In the genomic region with DNA sequence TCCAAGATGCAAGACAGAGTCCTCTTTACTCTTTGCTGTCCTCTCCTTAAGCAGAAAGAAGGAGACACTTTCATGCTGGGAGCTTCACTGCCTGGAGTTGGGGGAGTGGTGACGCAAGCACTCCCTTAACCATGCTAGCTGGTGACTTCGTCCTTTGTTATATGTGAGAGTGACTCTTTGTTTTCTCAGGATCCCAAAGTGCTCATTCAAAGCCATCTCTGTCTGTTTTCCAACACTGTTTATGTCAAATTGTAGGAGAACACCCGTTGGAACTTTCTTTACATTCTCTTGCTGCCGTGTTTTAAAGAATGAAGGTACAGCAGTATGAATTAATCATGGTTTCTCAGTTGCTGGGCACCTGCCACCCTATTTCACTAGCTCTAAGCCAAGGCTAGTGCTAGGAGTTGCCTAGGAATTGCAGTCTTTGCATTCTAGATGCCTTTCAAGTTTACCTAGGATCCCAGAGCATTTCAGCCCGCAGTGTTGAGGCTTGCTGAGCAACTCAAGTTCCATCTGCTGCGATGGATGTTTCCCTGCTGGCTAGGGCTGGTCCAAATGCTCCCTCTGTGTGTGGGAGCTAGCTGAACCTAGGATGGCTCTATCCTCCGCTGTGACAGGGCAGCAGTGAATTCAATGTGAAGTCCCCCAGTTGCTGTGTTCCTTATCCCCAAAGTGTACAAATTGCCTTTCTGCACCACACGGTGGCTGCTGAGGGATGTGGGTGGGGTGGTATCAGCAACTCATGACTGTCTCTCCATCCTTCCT, we compare ENCODE assay signal across 29 cellular contexts.
DNase-seq lines count a peak whose midpoint lies in the region; ATAC-seq, FAIRE-seq and TF ChIP-seq lines count a peak whose summit lies in the region.
"Had no signal": no experiment of that assay in that cellular context is flagged by ENCODE, and none has a peak within 500 bp of the region (broad histone marks: within the 10 kb centered on the region; RNA-seq: fewer than 3 reads in every experiment).

No MANE protein-coding gene starts in this region.

- H3K36me3 ChIP-seq in MM.1S (replicated peaks; ENCODE audit: insufficient read depth, low read length) (no peaks in the 10 kb centered on the region), keratinocyte (ENCODE audit: control insufficient read depth in 2 of 2, extremely low read depth in 1 of 2, insufficient read depth in 2 of 2, low read length in 2 of 2) (no peaks in the 10 kb centered on the region)
- H3K36me3 ChIP-seq: BLaER1, cardiac muscle cell, heart left ventricle, stomach, tibial nerve, WERI-Rb-1 had no signal

- FAIRE-seq in keratinocyte (lab: Jason Lieb, UNC), result peak; percentile 23

- no peaks in the 10 kb centered on the region for H3K27me3 Mint-ChIP-seq in T-cell
- H3K27me3 Mint-ChIP-seq: activated CD4-positive, alpha-beta T cell treated with anti-CD3 and anti-CD28 coated beads, Interleukin-2, amount 10 ng/mL, durations not matched to agents 24 days and 14 days had no signal

- H3K27ac ChIP-seq in MM.1S (ENCODE audit: low read length) (no peak overlapping the region), keratinocyte (ENCODE audit: control insufficient read depth, insufficient read depth, low read length) (no peak overlapping the region), substantia nigra (ENCODE audit: low read depth, low read length, poor library complexity, severe bottlenecking) (peak overlapping the region; percentile 97)
- H3K27ac ChIP-seq: BLaER1, cardiac muscle cell, heart left ventricle, psoas muscle, stomach, tibial nerve, WERI-Rb-1 had no signal

- H3K27me3 ChIP-seq in MM.1S (replicated peaks; ENCODE audit: insufficient read depth, low read length), result no peaks in the 10 kb centered on the region
- H3K27me3 ChIP-seq in keratinocyte (ENCODE audit: control insufficient read depth, extremely low read depth, insufficient read depth, low read length), result no peaks in the 10 kb centered on the region
- H3K27me3 ChIP-seq: BLaER1, cardiac muscle cell, heart left ventricle, stomach, tibial nerve had no signal

- H3K9ac ChIP-seq in MM.1S (ENCODE audit: low read length) (no peak overlapping the region), keratinocyte (ENCODE audit: control insufficient read depth, extremely low read depth, insufficient read depth, low read length) (no peak overlapping the region)
- H3K9ac ChIP-seq: BLaER1 had no signal

- CTCF ChIA-PET in T-cell (lab: Charles Lee), result no interaction called here

- POLR2A ChIA-PET in T-cell (lab: Charles Lee), result no interaction called here

- dilution Hi-C loops in keratinocyte (cut with MboI; ENCODE audit: extremely low pct_ligation_motif_present, low sequenced_read_pairs), result no loop called here

- no peak for TF ChIP-seq CTCF in MM.1S (IDR thresholded peaks at IDR 0.05; ENCODE audit: low read length)
- TF ChIP-seq CTCF in keratinocyte (optimal IDR thresholded peaks at IDR 0.05 in 1 of 3, IDR thresholded peaks at IDR 0.05 in 1 of 3, conservative IDR thresholded peaks at IDR 0.05 in 1 of 3; ENCODE audit: extremely low read depth in 1 of 3, insufficient read depth in 2 of 3, low read length in 3 of 3), result no peak

- H4K20me1 ChIP-seq in MM.1S (ENCODE audit: insufficient read depth, low read length), result no peaks in the 10 kb centered on the region
- no peaks in the 10 kb centered on the region for H4K20me1 ChIP-seq in keratinocyte (ENCODE audit: control insufficient read depth, extremely low read depth, insufficient read depth, low read length)
- H4K20me1 ChIP-seq: BLaER1 had no signal

- H3K9me3 ChIP-seq in MM.1S (replicated peaks; ENCODE audit: insufficient read depth, low read length), result no peaks in the 10 kb centered on the region
- no peaks in the 10 kb centered on the region for H3K9me3 ChIP-seq in keratinocyte (ENCODE audit: control insufficient read depth, low read depth, low read length)
- H3K9me3 ChIP-seq: stomach, tibial nerve had no signal

- ATAC-seq in HG03439 (IDR thresholded peaks at IDR 0.05; ENCODE audit: unreplicated experiment) (no peak), GM21423 (IDR thresholded peaks at IDR 0.05; ENCODE audit: unreplicated experiment) (no peak), T-cell (replicated peaks in 1 of 4) (no peak)
- ATAC-seq: activated naive CD4-positive, alpha-beta T cell treated with anti-CD3 and anti-CD28 coated beads, Interleukin-2, amount 50 U/mL, for 72 hours; esophagus mucosa; HCT116; heart left ventricle; psoas muscle had no signal

- DNase-seq in MM.1S (peak; percentile 3), cerebellar cortex (ENCODE audit: low spot score) (peak; percentile 71), keratinocyte (ENCODE audit: low read depth, low spot score) (no peak), substantia nigra (lab: John Stamatoyannopoulos, UW) (peak in 39 of 49 donors; percentile 4 to 67 (median 31)), T-cell (no peak)
- DNase-seq: activated CD4-positive, alpha-beta T cell treated with anti-CD3 and anti-CD28 coated beads, Interleukin-2, amount 10 ng/mL, durations not matched to agents 24 days and 14 days; activated effector memory CD4-positive, alpha-beta T cell treated with Interleukin-2 at 50 U/mL for 16 hours; activated T-cell treated with anti-CD3 and anti-CD28 coated beads, Interleukin-2, amount 50 U/mL, for 1 hour; aorta; endodermal cell; heart left ventricle; mesendoderm; NCI-H1092; NCI-H187; NCI-H2171; psoas muscle; SIG-M5; stimulated activated CD4-positive, alpha-beta T cell treated with anti-CD3 and anti-CD28 coated beads, Interleukin-4, amount 100 ng/mL, for 1 hour; stomach; T1000; WERI-Rb-1 had no signal

- peaks cover 3 to 13% (median 7%) of the 10 kb centered on the region in 3 donors for H3K4me1 Mint-ChIP-seq in T-cell
- H3K4me1 Mint-ChIP-seq: activated CD4-positive, alpha-beta T cell treated with anti-CD3 and anti-CD28 coated beads, Interleukin-2, amount 10 ng/mL, durations not matched to agents 24 days and 14 days; endodermal cell had no signal

- H3K4me2 ChIP-seq in MM.1S (ENCODE audit: low read depth, low read length), result no peak overlapping the region
- H3K4me2 ChIP-seq in keratinocyte (ENCODE audit: control insufficient read depth, extremely low read depth, insufficient read depth, low read depth, low read length), result no peak overlapping the region
- H3K4me2 ChIP-seq: BLaER1 had no signal

- H3K27ac Mint-ChIP-seq in T-cell, result no peak overlapping the region
- H3K27ac Mint-ChIP-seq: activated CD4-positive, alpha-beta T cell treated with anti-CD3 and anti-CD28 coated beads, Interleukin-2, amount 10 ng/mL, durations not matched to agents 24 days and 14 days; activated naive CD4-positive, alpha-beta T cell treated with anti-CD3 and anti-CD28 coated beads, Interleukin-2, amount 50 U/mL, for 72 hours; endodermal cell had no signal

- H2AFZ ChIP-seq in MM.1S (ENCODE audit: low read length) (no peak overlapping the region), keratinocyte (ENCODE audit: control insufficient read depth, low read length) (no peak overlapping the region)

- H3K9me1 ChIP-seq in keratinocyte (ENCODE audit: control insufficient read depth, extremely low read depth, insufficient read depth, low read length), result no peaks in the 10 kb centered on the region

- H3K9me3 Mint-ChIP-seq in T-cell, result peaks cover 0 to 5% (median 1%) of the 10 kb centered on the region in 3 donors
- H3K9me3 Mint-ChIP-seq: activated naive CD4-positive, alpha-beta T cell treated with anti-CD3 and anti-CD28 coated beads, Interleukin-2, amount 50 U/mL, for 72 hours; endodermal cell had no signal

- no peak overlapping the region for H3K4me3 Mint-ChIP-seq in T-cell
- H3K4me3 Mint-ChIP-seq: activated CD4-positive, alpha-beta T cell treated with anti-CD3 and anti-CD28 coated beads, Interleukin-2, amount 10 ng/mL, durations not matched to agents 24 days and 14 days; endodermal cell had no signal

- H3K4me3 ChIP-seq in MM.1S (ENCODE audit: low read length) (no peak overlapping the region), keratinocyte (ENCODE audit: control insufficient read depth in 2 of 3, extremely low read depth in 1 of 3, insufficient read depth in 2 of 3, low read depth in 1 of 3, low read length in 3 of 3) (no peak overlapping the region)
- H3K4me3 ChIP-seq: BLaER1, cardiac muscle cell, heart left ventricle, psoas muscle, stomach, tibial nerve had no signal

- H3K9me2 ChIP-seq in MM.1S (replicated peaks; ENCODE audit: insufficient read depth, low read length), result no peaks in the 10 kb centered on the region

- H3K36me3 Mint-ChIP-seq in T-cell, result peaks cover 29% of the 10 kb centered on the region

- H3K4me1 ChIP-seq in MM.1S (ENCODE audit: low read length), result no peaks in the 10 kb centered on the region
- no peaks in the 10 kb centered on the region for H3K4me1 ChIP-seq in keratinocyte (ENCODE audit: control insufficient read depth, extremely low read depth, insufficient read depth, low read length)
- H3K4me1 ChIP-seq: BLaER1, psoas muscle, stomach, tibial nerve had no signal

- H3K79me2 ChIP-seq in MM.1S (ENCODE audit: low read length) (no peaks in the 10 kb centered on the region), keratinocyte (ENCODE audit: control insufficient read depth, insufficient read depth, low read length) (no peaks in the 10 kb centered on the region)

- H3F3A ChIP-seq in MM.1S (ENCODE audit: insufficient read depth, low read length), result no peaks in the 10 kb centered on the region

Comparison
In these comparisons a context has a peak if more than half of its experiments do, and no peak if none do; other contexts are left out.
1. DNase-seq: peak in MM.1S (single experiment), cerebellar cortex (single experiment) and substantia nigra (39 of 49); none in keratinocyte (single experiment) and T-cell (0 of 34).